In genomic region chr5:10565785-10566506, GRCh38 we compare ENCODE assay signal across 8 cellular contexts. TPM values are rescaled to one million over a fixed set of nuclear protein-coding genes. Genes with fewer than 3 reads are reported as not detected.
DNase-seq lines count a peak whose midpoint lies in the region; ATAC-seq, FAIRE-seq and TF ChIP-seq lines count a peak whose summit lies in the region.

No MANE protein-coding gene starts in this region.

- peak overlapping the region in 1 of 2 donors; percentile 71 for H3K4me3 ChIP-seq in right atrium auricular region
- H3K4me3 ChIP-seq in keratinocyte (ENCODE audit: control insufficient read depth in 2 of 3, extremely low read depth in 1 of 3, insufficient read depth in 2 of 3, low read depth in 1 of 3, low read length in 3 of 3): peak overlapping the region; percentile 56 to 64 (median 60)
- peak overlapping the region; percentile 54 to 66 for H3K4me3 ChIP-seq in uterus

- no peaks in the 10 kb centered on the region for H3K36me3 ChIP-seq in right atrium auricular region
- no peaks in the 10 kb centered on the region for H3K36me3 ChIP-seq in keratinocyte (ENCODE audit: control insufficient read depth in 2 of 2, extremely low read depth in 1 of 2, insufficient read depth in 2 of 2, low read length in 2 of 2)
- no peaks in the 10 kb centered on the region for H3K36me3 ChIP-seq in uterus

- intact Hi-C loops in cardiac septum (cut with DNase I) (loop anchor here (2.0 to 5.0 kb wide), 3 partner anchors 35 to 105 kb away; no protein-coding TSS in a partner anchor), uterus (cut with DNase I; ENCODE audit: low total_unique reads) (no loop called here)
- intact Hi-C loops in activated CD4-positive, alpha-beta memory T cell treated with anti-CD3 and anti-CD28 coated beads for 36 hours (cut with micrococcal nuclease): loop anchor here (1.0 to 10.0 kb wide), 4 partner anchors 13 to 121 kb away; partner anchors contain the start of gene ROPN1L

- CTCF ChIA-PET in activated CD4-positive, alpha-beta memory T cell treated with anti-CD3 and anti-CD28 coated beads for 36 hours (lab: Charles Lee): interaction anchor here (0.8 to 1.1 kb wide), 3 partner anchors 10 to 61 kb away, joined by 3 to 4 read pairs (median 3); no protein-coding TSS in a partner anchor

- no peak overlapping the region for H3K27ac Mint-ChIP-seq in activated CD4-positive, alpha-beta memory T cell treated with anti-CD3 and anti-CD28 coated beads for 36 hours

- ATAC-seq in HG03439 (IDR thresholded peaks at IDR 0.05; ENCODE audit: unreplicated experiment): no peak
- no peak for ATAC-seq in GM18861 (IDR thresholded peaks at IDR 0.05; ENCODE audit: unreplicated experiment)

- no peak for FAIRE-seq in keratinocyte (lab: Jason Lieb, UNC)

- H3K4me3 Mint-ChIP-seq in activated CD4-positive, alpha-beta memory T cell treated with anti-CD3 and anti-CD28 coated beads for 36 hours: peak overlapping the region; percentile 84

- peak overlapping the region; percentile 87 for H3K4me2 ChIP-seq in keratinocyte (ENCODE audit: control insufficient read depth, extremely low read depth, insufficient read depth, low read depth, low read length)

- TF ChIP-seq CTCF in right atrium auricular region (IDR thresholded peaks at IDR 0.05) (no peak), keratinocyte (optimal IDR thresholded peaks at IDR 0.05 in 1 of 3, IDR thresholded peaks at IDR 0.05 in 1 of 3, conservative IDR thresholded peaks at IDR 0.05 in 1 of 3; ENCODE audit: extremely low read depth in 1 of 3, insufficient read depth in 2 of 3, low read length in 3 of 3) (no peak), uterus (IDR thresholded peaks at IDR 0.05) (no peak)

- peak overlapping the region; percentile 78 for H3K9ac ChIP-seq in keratinocyte (ENCODE audit: control insufficient read depth, extremely low read depth, insufficient read depth, low read length)

- POLR2A ChIA-PET in activated CD4-positive, alpha-beta memory T cell treated with anti-CD3 and anti-CD28 coated beads for 36 hours (lab: Charles Lee): no interaction called here

- no peaks in the 10 kb centered on the region for H3K9me3 Mint-ChIP-seq in activated CD4-positive, alpha-beta memory T cell treated with anti-CD3 and anti-CD28 coated beads for 36 hours

- no peaks in the 10 kb centered on the region for H3K9me1 ChIP-seq in keratinocyte (ENCODE audit: control insufficient read depth, extremely low read depth, insufficient read depth, low read length)

- H3K4me1 ChIP-seq in right atrium auricular region: peaks cover 0 to 31% of the 10 kb centered on the region in 2 donors
- H3K4me1 ChIP-seq in keratinocyte (ENCODE audit: control insufficient read depth, extremely low read depth, insufficient read depth, low read length): peaks cover 23% of the 10 kb centered on the region
- H3K4me1 ChIP-seq in uterus: no peaks in the 10 kb centered on the region

- no peak overlapping the region for H2AFZ ChIP-seq in keratinocyte (ENCODE audit: control insufficient read depth, low read length)

- dilution Hi-C loops in keratinocyte (cut with MboI; ENCODE audit: extremely low pct_ligation_motif_present, low sequenced_read_pairs): no loop called here

- peaks cover 3% of the 10 kb centered on the region for H3K27me3 Mint-ChIP-seq in activated CD4-positive, alpha-beta memory T cell treated with anti-CD3 and anti-CD28 coated beads for 36 hours

- H3K9me3 ChIP-seq in right atrium auricular region (no peaks in the 10 kb centered on the region), keratinocyte (ENCODE audit: control insufficient read depth, low read depth, low read length) (no peaks in the 10 kb centered on the region), uterus (no peaks in the 10 kb centered on the region)

- H3K79me2 ChIP-seq in keratinocyte (ENCODE audit: control insufficient read depth, insufficient read depth, low read length): peaks cover 5% of the 10 kb centered on the region

- peaks cover 21% of the 10 kb centered on the region for H3K4me1 Mint-ChIP-seq in activated CD4-positive, alpha-beta memory T cell treated with anti-CD3 and anti-CD28 coated beads for 36 hours (ENCODE audit: low read depth)

- H4K20me1 ChIP-seq in keratinocyte (ENCODE audit: control insufficient read depth, extremely low read depth, insufficient read depth, low read length): no peaks in the 10 kb centered on the region

- no peak for TF ChIP-seq POLR2A in uterus (IDR thresholded peaks at IDR 0.05)

- peak; percentile 77 for DNase-seq in cardiac septum (ENCODE audit: low spot score)
- DNase-seq in right atrium auricular region (ENCODE audit: low spot score): no peak
- DNase-seq in activated CD4-positive, alpha-beta memory T cell treated with anti-CD3 and anti-CD28 coated beads for 36 hours: no peak
- no peak for DNase-seq in keratinocyte (ENCODE audit: low read depth, low spot score)
- DNase-seq in uterus: no peak
- DNase-seq in SW480 (ENCODE audit: low spot score): no peak

- no peaks in the 10 kb centered on the region for H3K27me3 ChIP-seq in right atrium auricular region
- H3K27me3 ChIP-seq in keratinocyte (ENCODE audit: control insufficient read depth, extremely low read depth, insufficient read depth, low read length): peaks cover 12% of the 10 kb centered on the region
- H3K27me3 ChIP-seq in uterus: no peaks in the 10 kb centered on the region

- H3K27ac ChIP-seq in right atrium auricular region (peak overlapping the region in 1 of 2 donors; percentile 77), keratinocyte (ENCODE audit: control insufficient read depth, insufficient read depth, low read length) (no peak overlapping the region), uterus (peak overlapping the region; percentile 88 to 91)

- H3K36me3 Mint-ChIP-seq in activated CD4-positive, alpha-beta memory T cell treated with anti-CD3 and anti-CD28 coated beads for 36 hours: no peaks in the 10 kb centered on the region

RNA-seq across cellular contexts. Expression of gene ANKRD33B, which starts 2.1 kb away (rescaled TPM):
- total RNA-seq in cardiac septum (15.2 TPM), right atrium auricular region (1 to 10 TPM; 1.2 to 4.7 TPM), uterus (10 to 100 TPM in 1 of 4 donors, 1 to 10 TPM in 3; 2.1 to 24.1 (median 7.6) TPM)
- 1 to 10 TPM; 9.9 to 10.0 TPM for total RNA-seq in activated CD4-positive, alpha-beta memory T cell treated with anti-CD3 and anti-CD28 coated beads for 36 hours
- polyA plus RNA-seq in keratinocyte: 0.97 to 2.0 TPM (median 1.9 TPM) in 3 replicates
- 0.46 TPM for polyA plus RNA-seq in keratinocyte (2011; ENCODE audit: low read depth)
- polyA plus RNA-seq in keratinocyte (2011; cell fraction: cytosol; rRNA removed): 1.2 and 1.4 TPM in 2 replicates
- 3.9 and 4.2 TPM in 2 replicates for polyA plus RNA-seq in keratinocyte (2011; cell fraction: nucleus; rRNA removed)
- polyA plus RNA-seq in keratinocyte (2012; ENCODE audit: low replicate concordance): 0.82 and 2.5 TPM in 2 replicates
- polyA minus RNA-seq in keratinocyte: 3.3 to 7.7 TPM (median 6.4 TPM) in 3 replicates
- 4.0 TPM for polyA minus RNA-seq in keratinocyte (2011; cell fraction: cytosol; rRNA and poly(A)+ RNA removed)
- polyA minus RNA-seq in keratinocyte (2011; cell fraction: nucleus; rRNA and poly(A)+ RNA removed): 6.0 and 8.5 TPM in 2 replicates
